10 cellular contexts compared by ENCODE assay signal in genomic region chr2:241867776-241868420, GRCh38. TPM values are rescaled to one million over a fixed set of nuclear protein-coding genes. Genes with fewer than 3 reads are reported as not detected.
DNase-seq lines count a peak whose midpoint lies in the region; ATAC-seq and TF ChIP-seq lines count a peak whose summit lies in the region.
"Had no signal": no experiment of that assay in that cellular context is flagged by ENCODE, and none has a peak within 500 bp of the region (broad histone marks: within the 10 kb centered on the region; RNA-seq: fewer than 3 reads in every experiment).

No MANE protein-coding gene starts in this region.

- H2AFZ ChIP-seq in PC-3 (ENCODE audit: low read length) = peak overlapping the region; percentile 66; the same call in 1 of the 2 replicates
- H2AFZ ChIP-seq in parathyroid adenoma = peak overlapping the region; percentile 2

- H3K27ac Mint-ChIP-seq in CD4-positive, alpha-beta T cell = peak overlapping the region; percentile 2

- no peaks in the 10 kb centered on the region for H3K36me3 ChIP-seq in PC-3 (ENCODE audit: low read depth, low read length)
- no peaks in the 10 kb centered on the region for H3K36me3 ChIP-seq in parathyroid adenoma (ENCODE audit: control insufficient read depth, insufficient read depth, low read length)
- H3K36me3 ChIP-seq in uterus = no peaks in the 10 kb centered on the region

- TF ChIP-seq POLR2A in uterus (IDR thresholded peaks at IDR 0.05) = no peak

- no peaks in the 10 kb centered on the region for H3K9me3 ChIP-seq in CD4-positive, alpha-beta T cell (ENCODE audit: control insufficient read depth, low read length)
- H3K9me3 ChIP-seq in PC-3 (ENCODE audit: low read length) = no peaks in the 10 kb centered on the region
- H3K9me3 ChIP-seq in parathyroid adenoma (ENCODE audit: control insufficient read depth, low read length) = no peaks in the 10 kb centered on the region
- no peaks in the 10 kb centered on the region for H3K9me3 ChIP-seq in uterus
- H3K9me3 ChIP-seq: Caco-2 had no signal

- POLR2A ChIA-PET in CD4-positive, alpha-beta T cell (lab: Charles Lee) = interaction anchor here (1.0 to 2.2 kb wide), 6 partner anchors 8 to 552 kb away, joined by 4 to 9 read pairs (median 6); partner anchors contain the start of genes D2HGDH, HDLBP, ING5 and SEPTIN2
- POLR2A ChIA-PET in PC-3 (lab: Charles Lee; ENCODE audit: unreplicated experiment) = no interaction called here

- CTCF ChIA-PET in CD4-positive, alpha-beta T cell (lab: Charles Lee) = interaction anchor here (1.0 to 1.9 kb wide), 5 partner anchors 8 to 24 kb away, joined by 3 to 9 read pairs (median 4); partner anchors contain the start of gene PDCD1
- CTCF ChIA-PET in PC-3 (lab: Charles Lee) = no interaction called here

- H3K4me3 ChIP-seq in PC-3 (ENCODE audit: low read length) (peak overlapping the region; percentile 30; the same call in 1 of the 2 replicates), parathyroid adenoma (ENCODE audit: low read depth, low read length) (no peak overlapping the region), uterus (no peak overlapping the region)

- H3K9me3 Mint-ChIP-seq in CD4-positive, alpha-beta T cell = no peaks in the 10 kb centered on the region

- H3K4me1 ChIP-seq in PC-3 (ENCODE audit: insufficient read depth, low read length) = no peaks in the 10 kb centered on the region
- no peaks in the 10 kb centered on the region for H3K4me1 ChIP-seq in parathyroid adenoma
- peaks cover 0 to 6% of the 10 kb centered on the region in 2 donors for H3K4me1 ChIP-seq in uterus
- H3K4me1 ChIP-seq: Caco-2 had no signal

- TF ChIP-seq CTCF in CD4-positive, alpha-beta T cell (IDR thresholded peaks at IDR 0.05) = no peak
- TF ChIP-seq CTCF in PC-3 (conservative IDR thresholded peaks at IDR 0.05; ENCODE audit: low read depth, low read length) (no peak), parathyroid adenoma (IDR thresholded peaks at IDR 0.05) (no peak), uterus (IDR thresholded peaks at IDR 0.05) (no peak)

- H3K4me3 Mint-ChIP-seq in CD4-positive, alpha-beta T cell = peak overlapping the region; percentile 7

- no peak overlapping the region for H3K27ac ChIP-seq in CD4-positive, alpha-beta T cell (ENCODE audit: low read depth, low read length)
- H3K27ac ChIP-seq in PC-3 (ENCODE audit: low read length) = no peak overlapping the region
- H3K27ac ChIP-seq in parathyroid adenoma = no peak overlapping the region
- no peak overlapping the region for H3K27ac ChIP-seq in uterus

- no peaks in the 10 kb centered on the region for H3K36me3 Mint-ChIP-seq in CD4-positive, alpha-beta T cell (ENCODE audit: low read depth)

- peak in 2 of 10 experiments; percentile 43 to 46 for DNase-seq in CD4-positive, alpha-beta T cell
- DNase-seq in PC-3 (no peak), activated gamma-delta T cell (lab: John Stamatoyannopoulos, UW) (peak; percentile 46), GOT3 (lab: John Stamatoyannopoulos, UW) (no peak), uterus (no peak), NCI-H2196 treated with DMSO at 0.1 percent for 48 hours (lab: John Stamatoyannopoulos, UW; ENCODE audit: unreplicated experiment) (no peak)
- DNase-seq: Caco-2 had no signal

- no TSS peak for BruUV-seq in PC-3 (replicated peaks; lab: Mats Ljungman, UMichigan)

- no peaks in the 10 kb centered on the region for H3K9me2 ChIP-seq in PC-3 (replicated peaks; ENCODE audit: low read length)

- H3F3A ChIP-seq in PC-3 (ENCODE audit: low read length, unreplicated experiment) = no peaks in the 10 kb centered on the region

- intact Hi-C loops in CD4-positive, alpha-beta T cell (cut with DNase I, micrococcal nuclease) = loop anchor here in 1 of 2 experiments (5.0 to 10.0 kb wide), 2 partner anchors 36 to 53 kb away; no protein-coding TSS in a partner anchor
- intact Hi-C loops in PC-3 (cut with micrococcal nuclease) (loop anchor here (10.0 kb wide), 1 partner anchor 133 kb away; the partner anchor contains the start of gene D2HGDH), uterus (cut with DNase I; ENCODE audit: low total_unique reads) (no loop called here)

- H3K4me1 Mint-ChIP-seq in CD4-positive, alpha-beta T cell (ENCODE audit: low read depth) = peaks cover 59% of the 10 kb centered on the region

- H4K20me1 ChIP-seq in PC-3 (ENCODE audit: low read length) = no peaks in the 10 kb centered on the region

- H3K4me2 ChIP-seq in PC-3 (ENCODE audit: low read length) (peak overlapping the region; percentile 73; the same call in 1 of the 2 replicates), parathyroid adenoma (ENCODE audit: low read length) (no peak overlapping the region)

- peak; percentile 75 for ATAC-seq in CD4-positive, alpha-beta T cell (ENCODE audit: poor library complexity)
- ATAC-seq in PC-3 (no peak; the same call in 1 of the 2 replicates), HG02884 (IDR thresholded peaks at IDR 0.05; ENCODE audit: unreplicated experiment) (no peak)

- H3K79me2 ChIP-seq in PC-3 (ENCODE audit: low read length) = no peaks in the 10 kb centered on the region
- H3K79me2 ChIP-seq in parathyroid adenoma = no peaks in the 10 kb centered on the region

- H3K9ac ChIP-seq in PC-3 (ENCODE audit: low read length) (no peak overlapping the region), parathyroid adenoma (no peak overlapping the region)

- H3K27me3 Mint-ChIP-seq in CD4-positive, alpha-beta T cell = peaks cover 23% of the 10 kb centered on the region

- H3K27me3 ChIP-seq in CD4-positive, alpha-beta T cell (ENCODE audit: control insufficient read depth, insufficient read depth, low read length) = no peaks in the 10 kb centered on the region
- H3K27me3 ChIP-seq in PC-3 (ENCODE audit: low read length) (no peaks in the 10 kb centered on the region), parathyroid adenoma (ENCODE audit: control insufficient read depth, insufficient read depth, low read length) (no peaks in the 10 kb centered on the region), uterus (peaks cover 0 to 10% of the 10 kb centered on the region in 2 donors)

RNA-seq across cellular contexts. Expression of gene RTP5, which starts 1.6 kb away (rescaled TPM):
- under 1 TPM; 0.30 to 0.36 TPM for total RNA-seq in CD4-positive, alpha-beta T cell
- total RNA-seq in PC-3 (2014; rRNA removed) (not detected in 2 replicates), uterus (under 1 TPM in 1 of 4 donors, not detected in 3; 0.15 TPM)
- total RNA-seq: Caco-2 had no signal

RNA-seq across cellular contexts. Expression of gene PDCD1, which starts 9.2 kb away (rescaled TPM):
- 10 to 100 TPM in 1 of 2 experiments, 1 to 10 TPM in 1; 9.5 to 11.4 TPM for total RNA-seq in CD4-positive, alpha-beta T cell
- total RNA-seq in PC-3 (2014; rRNA removed) (not detected in 2 replicates), uterus (under 1 TPM in 1 of 4 donors, not detected in 3; 0.21 TPM)
- total RNA-seq: Caco-2, cerebellum had no signal

RNA-seq across cellular contexts. Expression of gene NEU4, which starts 58.9 kb away (rescaled TPM):
- 1 to 10 TPM; 4.3 to 6.8 TPM for total RNA-seq in CD4-positive, alpha-beta T cell
- total RNA-seq in PC-3 (2014; rRNA removed) (not detected in 2 replicates), uterus (under 1 TPM in 2 of 4 donors, not detected in 2; 0.21 to 0.29 TPM)

Comparison
In these comparisons a context has a peak if more than half of its experiments do, and no peak if none do; other contexts are left out.
1. RNA of gene PDCD1, which starts 9.2 kb away (total RNA-seq): 9.5 to 11.4 TPM in CD4-positive, alpha-beta T cell; not detected in PC-3 and 0.21 TPM in uterus; every median in the first group is over 4 times any median in the second.